12 cellular contexts compared by ENCODE assay signal in genomic region chr1:235297579-235297978, GRCh38. TPM values are rescaled to one million over a fixed set of nuclear protein-coding genes. Genes with fewer than 3 reads are reported as not detected.
DNase-seq lines count a peak whose midpoint lies in the region; ATAC-seq, FAIRE-seq and TF ChIP-seq lines count a peak whose summit lies in the region.
"Had no signal": no experiment of that assay in that cellular context is flagged by ENCODE, and none has a peak within 500 bp of the region (broad histone marks: within the 10 kb centered on the region; RNA-seq: fewer than 3 reads in every experiment).

No MANE protein-coding gene starts in this region.

- peaks cover 35% of the 10 kb centered on the region for H3K4me1 ChIP-seq in Loucy (ENCODE audit: insufficient read depth, low read length, poor library complexity, severe bottlenecking)
- peaks cover 4% of the 10 kb centered on the region; the same call in 1 of the 2 replicates for H3K4me1 ChIP-seq in GM12878 (ENCODE audit: control insufficient read depth, insufficient read depth, low read length)
- peaks cover 3 to 53% (median 18%) of the 10 kb centered on the region in 4 donors for H3K4me1 ChIP-seq in transverse colon

- peak overlapping the region; percentile 43 for H3K4me3 Mint-ChIP-seq in activated CD8-positive, alpha-beta memory T cell treated with anti-CD3 and anti-CD28 coated beads, Interleukin-2, amount 10 ng/mL, durations not matched to agents 7 days and 5 days
- peak overlapping the region; percentile 48 for H3K4me3 Mint-ChIP-seq in stimulated activated effector memory CD8-positive, alpha-beta T cell treated with anti-CD3 and anti-CD28 coated beads, Interleukin-12 subunit alpha, Interleukin-12 subunit beta, amount 100 ng/mL, for 72 hours

- SMC1A ChIA-PET in GM12878 (lab: Charles Lee; ENCODE audit: uncharacterized antibody, unreplicated experiment) = interaction anchor here (0.7 kb wide), 1 partner anchor 33 kb away, joined by 3 read pairs; no protein-coding TSS in a partner anchor

- H3K9ac ChIP-seq in Loucy (ENCODE audit: low read depth, low read length, poor library complexity, severe bottlenecking) (peak overlapping the region; percentile 42), GM12878 (ENCODE audit: control insufficient read depth, insufficient read depth, low read length) (no peak overlapping the region)

- peak; percentile 93 for ATAC-seq in activated CD8-positive, alpha-beta memory T cell treated with anti-CD3 and anti-CD28 coated beads, Interleukin-2, amount 10 ng/mL, durations not matched to agents 7 days and 5 days
- ATAC-seq in GM12878 (peak; percentile 85), HG02973 (IDR thresholded peaks at IDR 0.05; ENCODE audit: unreplicated experiment) (no peak)
- peak; percentile 96 for ATAC-seq in stimulated activated effector memory CD8-positive, alpha-beta T cell treated with anti-CD3 and anti-CD28 coated beads, Interleukin-12 subunit alpha, Interleukin-12 subunit beta, amount 100 ng/mL, for 72 hours

- peaks cover 23% of the 10 kb centered on the region for H3F3A ChIP-seq in Loucy (ENCODE audit: low read depth)

- DNase-seq in activated CD8-positive, alpha-beta memory T cell treated with anti-CD3 and anti-CD28 coated beads, Interleukin-2, amount 10 ng/mL, durations not matched to agents 7 days and 5 days = no peak
- no peak for DNase-seq in activated CD8-positive, alpha-beta memory T cell treated with anti-CD3 and anti-CD28 coated beads, Interleukin-2, amount 50 U/mL, for 48 hours
- DNase-seq in GM12878 (ENCODE audit: low read depth, low spot score) (no peak), transverse colon (no peak), DMS114 treated with DMSO at 0.1 percent for 48 hours (lab: John Stamatoyannopoulos, UW; ENCODE audit: unreplicated experiment) (no peak)
- DNase-seq in stimulated activated effector memory CD8-positive, alpha-beta T cell treated with anti-CD3 and anti-CD28 coated beads, Interleukin-12 subunit alpha, Interleukin-12 subunit beta, amount 100 ng/mL, for 72 hours (ENCODE audit: low spot score in 2 of 2) = no peak
- DNase-seq: erythroblast, Kasumi-1, NCI-H524, upper lobe of left lung had no signal

- H3K36me3 Mint-ChIP-seq in activated CD8-positive, alpha-beta memory T cell treated with anti-CD3 and anti-CD28 coated beads, Interleukin-2, amount 10 ng/mL, durations not matched to agents 7 days and 5 days = peaks cover 7% of the 10 kb centered on the region
- H3K36me3 Mint-ChIP-seq in stimulated activated effector memory CD8-positive, alpha-beta T cell treated with anti-CD3 and anti-CD28 coated beads, Interleukin-12 subunit alpha, Interleukin-12 subunit beta, amount 100 ng/mL, for 72 hours = peaks cover 6% of the 10 kb centered on the region

- no peak for TF ChIP-seq RAD21 in GM12878 (IDR thresholded peaks at IDR 0.05; ENCODE audit: insufficient read depth, low read depth, low read length)

- H3K27ac ChIP-seq in GM12878 (ENCODE audit: control insufficient read depth, insufficient read depth) (no peak overlapping the region), transverse colon (peak overlapping the region in 2 of 4 donors; percentile 6 to 19)
- H3K27ac ChIP-seq: upper lobe of left lung had no signal

- BruUV-seq in GM12878 (replicated peaks; lab: Mats Ljungman, UMichigan) = no TSS peak

- peaks cover 89% of the 10 kb centered on the region for H3K79me2 ChIP-seq in Loucy (ENCODE audit: insufficient read depth, low read length)
- peaks cover 69% of the 10 kb centered on the region for H3K79me2 ChIP-seq in GM12878 (ENCODE audit: control insufficient read depth, insufficient read depth, low read length)

- POLR2A ChIA-PET in GM12878 (lab: Charles Lee) = no interaction called here

- peak overlapping the region; percentile 82 for H3K27ac Mint-ChIP-seq in activated CD8-positive, alpha-beta memory T cell treated with anti-CD3 and anti-CD28 coated beads, Interleukin-2, amount 10 ng/mL, durations not matched to agents 7 days and 5 days
- peak overlapping the region; percentile 78 for H3K27ac Mint-ChIP-seq in stimulated activated effector memory CD8-positive, alpha-beta T cell treated with anti-CD3 and anti-CD28 coated beads, Interleukin-12 subunit alpha, Interleukin-12 subunit beta, amount 100 ng/mL, for 72 hours

- H3K27me3 Mint-ChIP-seq in activated CD8-positive, alpha-beta memory T cell treated with anti-CD3 and anti-CD28 coated beads, Interleukin-2, amount 10 ng/mL, durations not matched to agents 7 days and 5 days = no peaks in the 10 kb centered on the region

- peak overlapping the region; percentile 78 for H3K4me2 ChIP-seq in Loucy (ENCODE audit: low read depth, low read length, poor library complexity, severe bottlenecking)
- H3K4me2 ChIP-seq in GM12878 (ENCODE audit: control insufficient read depth, insufficient read depth) = no peak overlapping the region

- no peaks in the 10 kb centered on the region for H3K9me3 Mint-ChIP-seq in activated CD8-positive, alpha-beta memory T cell treated with anti-CD3 and anti-CD28 coated beads, Interleukin-2, amount 10 ng/mL, durations not matched to agents 7 days and 5 days (ENCODE audit: low read depth)
- H3K9me3 Mint-ChIP-seq in stimulated activated effector memory CD8-positive, alpha-beta T cell treated with anti-CD3 and anti-CD28 coated beads, Interleukin-12 subunit alpha, Interleukin-12 subunit beta, amount 100 ng/mL, for 72 hours = no peaks in the 10 kb centered on the region

- peaks cover 4% of the 10 kb centered on the region; the same call in 1 of the 2 replicates for H3K9me3 ChIP-seq in Loucy (ENCODE audit: insufficient read depth, low read depth, low read length)
- H3K9me3 ChIP-seq in GM12878 (replicated peaks; ENCODE audit: control insufficient read depth, insufficient read depth, low read length) = peaks cover 5% of the 10 kb centered on the region; the same call in 2 of the 3 replicates
- H3K9me3 ChIP-seq in transverse colon = no peaks in the 10 kb centered on the region
- H3K9me3 ChIP-seq: upper lobe of left lung had no signal

- TF ChIP-seq EP300 in GM12878 (IDR thresholded peaks at IDR 0.05; ENCODE audit: borderline replicate concordance in 1 of 2, control insufficient read depth in 1 of 2, low read depth in 2 of 2, low read length in 2 of 2) (no peak), transverse colon (IDR thresholded peaks at IDR 0.05; ENCODE audit: low read depth) (no peak)

- RAD21 ChIA-PET in GM12878 (lab: Charles Lee; ENCODE audit: unreplicated experiment) = no interaction called here

- 21% methylated on average over 3 of the region's 3 CpGs for WGBS in GM12878 (ENCODE audit: insufficient coverage, insufficient replicate concordance, low lambda C conversion rate, missing lambda C conversion rate)
- 32 to 50% methylated on average over 3 of the region's 3 CpGs for WGBS in transverse colon (ENCODE audit: low coverage in 1 of 2), 2 donors

- H3K27me3 ChIP-seq in Loucy (ENCODE audit: insufficient read depth, low read length, poor library complexity, severe bottlenecking) (no peaks in the 10 kb centered on the region), GM12878 (replicated peaks in 1 of 2; ENCODE audit: control insufficient read depth in 2 of 2, insufficient read depth in 2 of 2, low read length in 1 of 2) (no peaks in the 10 kb centered on the region), transverse colon (no peaks in the 10 kb centered on the region)
- H3K27me3 ChIP-seq: upper lobe of left lung had no signal

- intact Hi-C loops in GM12878 (cut with micrococcal nuclease; ENCODE audit: unreplicated experiment) (no loop called here), transverse colon (cut with DNase I; ENCODE audit: low total_unique reads) (no loop called here)

- FAIRE-seq in GM12878 (lab: Jason Lieb, UNC) = peak; percentile 56

- H3K9me2 ChIP-seq in Loucy (replicated peaks; ENCODE audit: low read depth, low read length) = no peaks in the 10 kb centered on the region

- CTCF ChIA-PET in activated CD8-positive, alpha-beta memory T cell treated with anti-CD3 and anti-CD28 coated beads, Interleukin-2, amount 10 ng/mL, durations not matched to agents 7 days and 5 days (lab: Charles Lee) = no interaction called here
- CTCF ChIA-PET in GM12878 (lab: Yijun Ruan, JAX) = no interaction called here

- TF ChIP-seq POLR2A in GM12878 (IDR thresholded peaks at IDR 0.05; ENCODE audit: low read depth, low read length) = no peak
- TF ChIP-seq POLR2A in transverse colon (IDR thresholded peaks at IDR 0.05) = no peak

- in situ Hi-C loops in GM12878 (cut with MboI) (no loop called here), transverse colon (cut with MboI; ENCODE audit: low pct_ligation_motif_present in 1 of 4, low pct_unique_long_range_greater_than_20kb in 1 of 4, low sequenced_read_pairs in 3 of 4) (no loop called here)

- peaks cover 43% of the 10 kb centered on the region for H3K4me1 Mint-ChIP-seq in activated CD8-positive, alpha-beta memory T cell treated with anti-CD3 and anti-CD28 coated beads, Interleukin-2, amount 10 ng/mL, durations not matched to agents 7 days and 5 days
- peaks cover 50% of the 10 kb centered on the region for H3K4me1 Mint-ChIP-seq in stimulated activated effector memory CD8-positive, alpha-beta T cell treated with anti-CD3 and anti-CD28 coated beads, Interleukin-12 subunit alpha, Interleukin-12 subunit beta, amount 100 ng/mL, for 72 hours

- H3K4me3 ChIP-seq in Loucy (ENCODE audit: low read length, poor library complexity, severe bottlenecking) (peak overlapping the region; percentile 65), GM12878 (no peak overlapping the region), transverse colon (no peak overlapping the region)
- H3K4me3 ChIP-seq: upper lobe of left lung had no signal

- TF ChIP-seq CTCF in Loucy (conservative IDR thresholded peaks at IDR 0.05; ENCODE audit: low read length) = no peak
- no peak for TF ChIP-seq CTCF in GM12878 (IDR thresholded peaks at IDR 0.05 in 2 of 3, conservative IDR thresholded peaks at IDR 0.05 in 1 of 3; ENCODE audit: control insufficient read depth in 2 of 3, extremely low read depth in 1 of 3, insufficient read depth in 1 of 3, low read depth in 3 of 3, low read length in 3 of 3)
- no peak for TF ChIP-seq CTCF in transverse colon (IDR thresholded peaks at IDR 0.05)

- H4K20me1 ChIP-seq in Loucy (ENCODE audit: insufficient read depth, low read length, poor library complexity, severe bottlenecking) = peaks cover 74% of the 10 kb centered on the region
- H4K20me1 ChIP-seq in GM12878 (ENCODE audit: control insufficient read depth, insufficient read depth) = no peaks in the 10 kb centered on the region; the same call in 1 of the 2 replicates

- H2AFZ ChIP-seq in Loucy (ENCODE audit: low read length) = no peak overlapping the region
- H2AFZ ChIP-seq in GM12878 (ENCODE audit: control insufficient read depth, low read depth, low read length) = no peak overlapping the region

- H3K36me3 ChIP-seq in Loucy (ENCODE audit: insufficient read depth, low read length) (peaks cover 4% of the 10 kb centered on the region; the same call in 1 of the 2 replicates), GM12878 (ENCODE audit: control insufficient read depth in 2 of 2, insufficient read depth in 2 of 2, low read length in 1 of 2) (peaks cover 0 to 3% of the 10 kb centered on the region in 2 experiments; a peak in 2 of 4 replicates), transverse colon (no peaks in the 10 kb centered on the region)
- H3K36me3 ChIP-seq: upper lobe of left lung had no signal

RNA-seq across cellular contexts. Expression of gene ARID4B, which starts 30.4 kb away (rescaled TPM):
- 10 to 100 TPM; 43.3 to 61.0 TPM for total RNA-seq in activated CD8-positive, alpha-beta memory T cell treated with anti-CD3 and anti-CD28 coated beads, Interleukin-2, amount 10 ng/mL, durations not matched to agents 7 days and 5 days
- total RNA-seq in GM12878 (2013; cell fraction: nucleolus; rRNA removed) = 205 and 208 TPM in 2 replicates
- total RNA-seq in GM12878 (2014; rRNA removed) (30.8 and 32.3 TPM in 2 replicates), GM12878 (2014; rRNA removed; fragmentation: Illumina TruSeq; extraction: Trizol) (39.1 and 40.7 TPM in 2 replicates), GM12878 (2021) (25.2 and 29.9 TPM in 2 replicates), transverse colon (10 to 100 TPM in 3 of 4 donors, 1 to 10 TPM in 1; 9.2 to 52.0 (median 34.0) TPM)
- polyA plus RNA-seq in GM12878 (2011; ENCODE audit: low read depth) = 14.4 TPM
- polyA plus RNA-seq in GM12878 (2011; rRNA removed) (20.8 and 38.1 TPM in 2 replicates), GM12878 (2014; fragmentation: Illumina TruSeq; extraction: Trizol) (26.1 and 37.4 TPM in 2 replicates), GM12878 (2014; fragmentation: Nextera tagmentation; extraction: Ambion mirVana) (10 to 100 TPM; 13.6 to 19.1 TPM), GM12878 (2014; rRNA removed) (16.1 and 16.9 TPM in 2 replicates), GM12878 (2016; fragmentation: Nextera tagmentation; extraction: Ambion mirVana) (10 to 100 TPM; 31.7 to 33.1 TPM)
- polyA plus RNA-seq in GM12878 (2011; cell fraction: cytosol; rRNA removed) = 6.9 and 7.6 TPM in 2 replicates
- polyA plus RNA-seq in GM12878 (2011; cell fraction: nucleus; rRNA removed) = 27.7 and 28.1 TPM in 2 replicates
- 18.1 and 21.5 TPM in 2 replicates for polyA plus RNA-seq in GM12878 (2012)
- polyA minus RNA-seq in GM12878 (2011; rRNA and poly(A)+ RNA removed) = 30.9 and 49.3 TPM in 2 replicates
- polyA minus RNA-seq in GM12878 (2011; cell fraction: cytosol; rRNA and poly(A)+ RNA removed) = 10.4 and 12.1 TPM in 2 replicates
- polyA minus RNA-seq in GM12878 (2011; cell fraction: nucleus; rRNA and poly(A)+ RNA removed) = 34.6 and 72.5 TPM in 2 replicates

RNA-seq across cellular contexts. Expression of gene GGPS1, which starts 30.8 kb away (rescaled TPM):
- total RNA-seq in activated CD8-positive, alpha-beta memory T cell treated with anti-CD3 and anti-CD28 coated beads, Interleukin-2, amount 10 ng/mL, durations not matched to agents 7 days and 5 days = 10 to 100 TPM; 22.7 to 23.9 TPM
- 8.5 and 8.7 TPM in 2 replicates for total RNA-seq in GM12878 (2013; cell fraction: nucleolus; rRNA removed)
- total RNA-seq in GM12878 (2014; rRNA removed) = 14.2 and 15.1 TPM in 2 replicates
- total RNA-seq in GM12878 (2014; rRNA removed; fragmentation: Illumina TruSeq; extraction: Trizol) = 15.7 TPM in 2 replicates
- total RNA-seq in GM12878 (2021) = 19.6 and 21.3 TPM in 2 replicates
- 6.9 TPM for polyA plus RNA-seq in GM12878 (2011; ENCODE audit: low read depth)
- polyA plus RNA-seq in GM12878 (2011; rRNA removed) = 33.5 and 48.5 TPM in 2 replicates
- polyA plus RNA-seq in GM12878 (2011; cell fraction: cytosol; rRNA removed) = 16.9 and 20.6 TPM in 2 replicates
- polyA plus RNA-seq in GM12878 (2011; cell fraction: nucleus; rRNA removed) = 8.9 and 9.6 TPM in 2 replicates
- polyA plus RNA-seq in GM12878 (2012) = 10.3 and 16.9 TPM in 2 replicates
- polyA plus RNA-seq in GM12878 (2014; fragmentation: Illumina TruSeq; extraction: Trizol) = 23.3 and 24.7 TPM in 2 replicates
- polyA plus RNA-seq in GM12878 (2014; fragmentation: Nextera tagmentation; extraction: Ambion mirVana) = 10 to 100 TPM; 28.9 to 36.0 TPM
- 17.3 and 19.4 TPM in 2 replicates for polyA plus RNA-seq in GM12878 (2014; rRNA removed)
- 10 to 100 TPM; 25.8 to 29.2 TPM for polyA plus RNA-seq in GM12878 (2016; fragmentation: Nextera tagmentation; extraction: Ambion mirVana)
- polyA minus RNA-seq in GM12878 (2011; rRNA and poly(A)+ RNA removed) = 18.0 and 20.7 TPM in 2 replicates
- polyA minus RNA-seq in GM12878 (2011; cell fraction: cytosol; rRNA and poly(A)+ RNA removed) = 8.4 and 11.1 TPM in 2 replicates
- 2.7 and 3.1 TPM in 2 replicates for polyA minus RNA-seq in GM12878 (2011; cell fraction: nucleus; rRNA and poly(A)+ RNA removed)
- total RNA-seq in transverse colon = 10 to 100 TPM; 11.2 to 22.1 (median 16.9) TPM
